Comparison of ENCODE assay signal across 12 cellular contexts in the genomic region with DNA sequence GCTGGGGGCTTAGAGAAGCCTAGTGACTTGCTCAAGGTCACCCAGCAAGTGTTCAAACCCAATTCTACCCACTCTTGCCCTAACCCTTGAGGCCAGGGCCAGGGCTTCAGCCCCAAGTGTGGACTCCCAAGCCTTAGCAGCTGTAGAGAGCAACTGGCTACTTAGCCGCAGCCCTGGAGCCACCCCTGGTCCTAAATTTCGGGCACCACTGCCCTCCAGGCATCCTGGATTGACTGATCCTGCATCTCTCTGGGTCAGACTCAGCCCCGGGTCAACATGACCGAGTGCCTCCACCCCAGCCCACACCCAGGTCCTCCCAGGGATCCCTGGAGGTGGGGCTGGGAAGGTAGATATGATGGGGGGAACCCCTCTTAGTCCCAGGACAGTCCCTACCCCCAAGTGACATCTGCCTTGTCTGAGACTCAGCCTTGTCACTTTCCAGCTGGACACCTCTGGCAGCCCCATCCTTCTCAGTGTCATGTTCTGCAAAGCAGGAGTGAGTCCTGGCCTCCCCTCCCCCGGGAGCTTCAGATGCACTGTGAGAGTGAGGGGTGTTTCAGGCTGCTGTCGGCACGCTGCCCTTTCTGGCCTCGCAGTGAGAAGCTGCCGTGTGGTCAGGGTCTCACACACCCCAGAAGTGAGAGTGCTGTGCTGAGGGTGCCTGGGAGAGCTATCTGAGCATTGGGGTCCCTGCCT.
DNase-seq lines count a peak whose midpoint lies in the region; ATAC-seq and TF ChIP-seq lines count a peak whose summit lies in the region.
"Had no signal": no experiment of that assay in that cellular context is flagged by ENCODE, and none has a peak within 500 bp of the region (broad histone marks: within the 10 kb centered on the region; RNA-seq: fewer than 3 reads in every experiment).

No MANE protein-coding gene starts in this region.

- H2BK120ac ChIP-seq in neuronal stem cell (ENCODE audit: low read depth, low read length) = peak overlapping the region; percentile 3

- TF ChIP-seq POLR2A in esophagus squamous epithelium (IDR thresholded peaks at IDR 0.05) (no peak), vagina (IDR thresholded peaks at IDR 0.05) (no peak)

- H3K36me3 ChIP-seq in cardiac muscle cell (no peaks in the 10 kb centered on the region), esophagus squamous epithelium (peaks cover 0 to 63% (median 3%) of the 10 kb centered on the region in 3 donors), neuronal stem cell (replicated peaks in 1 of 2; ENCODE audit: control insufficient read depth in 2 of 2, insufficient read depth in 2 of 2, low read length in 2 of 2) (peaks cover 0 to 44% of the 10 kb centered on the region in 2 donors), vagina (peaks cover 0 to 5% of the 10 kb centered on the region in 2 donors), MG63 (peaks cover 65% of the 10 kb centered on the region)

- H3K4me3 ChIP-seq in cardiac muscle cell (no peak overlapping the region), esophagus squamous epithelium (no peak overlapping the region), neuronal stem cell (ENCODE audit: low read length in 2 of 2) (no peak overlapping the region), vagina (no peak overlapping the region), MG63 (no peak overlapping the region)

- H3K9ac ChIP-seq in neuronal stem cell (ENCODE audit: low read depth, low read length, poor library complexity) = peak overlapping the region; percentile 44

- H3K27ac ChIP-seq in cardiac muscle cell (peak overlapping the region; percentile 97), esophagus squamous epithelium (peak overlapping the region; percentile 59 to 96 (median 84)), neuronal stem cell (replicated peaks; ENCODE audit: low read length) (peak overlapping the region; percentile 16), vagina (peak overlapping the region; percentile 76)

- H3K4me1 ChIP-seq in cardiac muscle cell (ENCODE audit: low read depth) (peaks cover 48% of the 10 kb centered on the region), esophagus squamous epithelium (peaks cover 41 to 100% (median 83%) of the 10 kb centered on the region in 3 donors), neuronal stem cell (ENCODE audit: control insufficient read depth in 2 of 2, insufficient read depth in 1 of 2, low read depth in 1 of 2, low read length in 2 of 2) (peaks cover 32 to 45% of the 10 kb centered on the region in 2 donors), vagina (peaks cover 96% of the 10 kb centered on the region)

- no peak overlapping the region for H3K27ac Mint-ChIP-seq in activated naive CD8-positive, alpha-beta T cell treated with anti-CD3 and anti-CD28 coated beads, Interleukin-2, amount 50 U/mL, for 24 hours
- H3K27ac Mint-ChIP-seq: effector memory CD8-positive, alpha-beta T cell had no signal

- TF ChIP-seq CTCF in cardiac muscle cell (IDR thresholded peaks at IDR 0.05; ENCODE audit: low read depth, low read length) (no peak), esophagus squamous epithelium (IDR thresholded peaks at IDR 0.05) (no peak), vagina (IDR thresholded peaks at IDR 0.05) (no peak)

- ATAC-seq in Right ventricle myocardium inferior (no peak), HG02571 (IDR thresholded peaks at IDR 0.05; ENCODE audit: unreplicated experiment) (no peak)
- no peak for ATAC-seq in activated naive CD8-positive, alpha-beta T cell treated with anti-CD3 and anti-CD28 coated beads, Interleukin-2, amount 50 U/mL, for 24 hours
- ATAC-seq: effector memory CD8-positive, alpha-beta T cell; stimulated activated naive CD8-positive, alpha-beta T cell treated with anti-CD3 and anti-CD28 coated beads, Interleukin-15, Interleukin-2, amounts not matched to agents 100 U/mL and 50 U/mL, for 24 hours had no signal

- H3K14ac ChIP-seq in neuronal stem cell (ENCODE audit: low read length) = peak overlapping the region; percentile 89

- no peaks in the 10 kb centered on the region for H3K9me3 Mint-ChIP-seq in activated naive CD8-positive, alpha-beta T cell treated with anti-CD3 and anti-CD28 coated beads, Interleukin-2, amount 50 U/mL, for 24 hours
- H3K9me3 Mint-ChIP-seq: effector memory CD8-positive, alpha-beta T cell had no signal

- peak overlapping the region; percentile 80 for H3K23ac ChIP-seq in neuronal stem cell (ENCODE audit: low read depth, low read length, poor library complexity)

- H3K4ac ChIP-seq in neuronal stem cell (ENCODE audit: low read length) = peak overlapping the region; percentile 86

- H3K27me3 ChIP-seq in cardiac muscle cell (no peaks in the 10 kb centered on the region), esophagus squamous epithelium (no peaks in the 10 kb centered on the region), neuronal stem cell (ENCODE audit: control insufficient read depth in 3 of 3, insufficient read depth in 3 of 3, low read depth in 1 of 3, low read length in 3 of 3) (no peaks in the 10 kb centered on the region), vagina (no peaks in the 10 kb centered on the region), MG63 (no peaks in the 10 kb centered on the region)

- H4K91ac ChIP-seq in neuronal stem cell (ENCODE audit: low read depth, low read length, poor library complexity) = peak overlapping the region; percentile 47

- no peak overlapping the region for H3K4me2 ChIP-seq in neuronal stem cell (ENCODE audit: insufficient read depth, low read length, poor library complexity, severe bottlenecking)

- peak overlapping the region; percentile 54 for H4K8ac ChIP-seq in neuronal stem cell (ENCODE audit: low read depth, low read length)

- intact Hi-C loops in Right ventricle myocardium inferior (cut with DNase I) = no loop called here
- intact Hi-C loops in esophagus squamous epithelium (cut with DNase I) = no loop called here
- intact Hi-C loops in vagina (cut with DNase I) = no loop called here

- H3K36me3 Mint-ChIP-seq in activated naive CD8-positive, alpha-beta T cell treated with anti-CD3 and anti-CD28 coated beads, Interleukin-2, amount 50 U/mL, for 24 hours (ENCODE audit: low read depth) = no peaks in the 10 kb centered on the region

- peak overlapping the region; percentile 98 for H2AK5ac ChIP-seq in neuronal stem cell (ENCODE audit: low read depth, low read length)

- no peak overlapping the region for H2AFZ ChIP-seq in neuronal stem cell (ENCODE audit: low read length)

- peak overlapping the region; percentile 4 for H2BK15ac ChIP-seq in neuronal stem cell (ENCODE audit: low read length)

- H3K79me1 ChIP-seq in neuronal stem cell (ENCODE audit: low read depth, low read length) = peaks cover 17% of the 10 kb centered on the region

- peak overlapping the region; percentile 88 for H2BK5ac ChIP-seq in neuronal stem cell (ENCODE audit: low read length)

- peak overlapping the region; percentile 97 for H2BK12ac ChIP-seq in neuronal stem cell (ENCODE audit: low read length)

- H3K27me3 Mint-ChIP-seq in activated naive CD8-positive, alpha-beta T cell treated with anti-CD3 and anti-CD28 coated beads, Interleukin-2, amount 50 U/mL, for 24 hours = no peaks in the 10 kb centered on the region
- H3K27me3 Mint-ChIP-seq: effector memory CD8-positive, alpha-beta T cell had no signal

- peaks cover 2% of the 10 kb centered on the region for H3K4me1 Mint-ChIP-seq in activated naive CD8-positive, alpha-beta T cell treated with anti-CD3 and anti-CD28 coated beads, Interleukin-2, amount 50 U/mL, for 24 hours

- no peak overlapping the region for H3K4me3 Mint-ChIP-seq in activated naive CD8-positive, alpha-beta T cell treated with anti-CD3 and anti-CD28 coated beads, Interleukin-2, amount 50 U/mL, for 24 hours
- H3K4me3 Mint-ChIP-seq: effector memory CD8-positive, alpha-beta T cell had no signal

- peak overlapping the region; percentile 97 for H3K18ac ChIP-seq in neuronal stem cell (ENCODE audit: low read length)

- peak in 1 of 2 donors; percentile 61 for DNase-seq in cardiac muscle cell (ENCODE audit: low read depth in 1 of 2, low spot score in 1 of 2)
- no peak for DNase-seq in Right ventricle myocardium inferior (ENCODE audit: missing footprints)
- DNase-seq in esophagus squamous epithelium (lab: John Stamatoyannopoulos, UW) = no peak
- no peak for DNase-seq in neuronal stem cell (ENCODE audit: low spot score)
- DNase-seq in vagina (ENCODE audit: extremely low spot score in 2 of 2) = no peak
- DNase-seq in activated naive CD8-positive, alpha-beta T cell treated with anti-CD3 and anti-CD28 coated beads, Interleukin-2, amount 50 U/mL, for 24 hours = no peak
- no peak for DNase-seq in MG63
- DNase-seq: activated gamma-delta T cell; effector memory CD8-positive, alpha-beta T cell; NCI-H1436; stimulated activated naive CD8-positive, alpha-beta T cell treated with anti-CD3 and anti-CD28 coated beads, Interleukin-15, Interleukin-2, amounts not matched to agents 100 U/mL and 50 U/mL, for 24 hours had no signal

- H3K9me3 ChIP-seq in cardiac muscle cell (ENCODE audit: low read depth) = no peaks in the 10 kb centered on the region
- H3K9me3 ChIP-seq in esophagus squamous epithelium = no peaks in the 10 kb centered on the region
- H3K9me3 ChIP-seq in neuronal stem cell (replicated peaks in 1 of 2; ENCODE audit: control insufficient read depth in 2 of 2, insufficient read depth in 1 of 2, low read depth in 1 of 2, low read length in 2 of 2) = no peaks in the 10 kb centered on the region
- no peaks in the 10 kb centered on the region for H3K9me3 ChIP-seq in vagina
- no peaks in the 10 kb centered on the region for H3K9me3 ChIP-seq in MG63

- WGBS in esophagus squamous epithelium, 2 donors = 60% methylated on average over 2 of the region's 9 CpGs; no CpG with 5 or more reads in 1 of the 2 donors
- WGBS in neuronal stem cell (ENCODE audit: extremely low coverage in 2 of 2, insufficient read length in 2 of 2, insufficient replicate concordance in 1 of 2), 2 donors = no CpG with 5 or more reads among the region's 9 CpGs

Comparison
In these comparisons a context has a peak if more than half of its experiments do, and no peak if none do; other contexts are left out.
1. H3K27ac ChIP-seq: peak in every context shown above with its lines; median percentile 97 in cardiac muscle cell; 84 in esophagus squamous epithelium; 76 in vagina; 16 in neuronal stem cell.